ENCODE assay signal across 25 cellular contexts in the genomic region with DNA sequence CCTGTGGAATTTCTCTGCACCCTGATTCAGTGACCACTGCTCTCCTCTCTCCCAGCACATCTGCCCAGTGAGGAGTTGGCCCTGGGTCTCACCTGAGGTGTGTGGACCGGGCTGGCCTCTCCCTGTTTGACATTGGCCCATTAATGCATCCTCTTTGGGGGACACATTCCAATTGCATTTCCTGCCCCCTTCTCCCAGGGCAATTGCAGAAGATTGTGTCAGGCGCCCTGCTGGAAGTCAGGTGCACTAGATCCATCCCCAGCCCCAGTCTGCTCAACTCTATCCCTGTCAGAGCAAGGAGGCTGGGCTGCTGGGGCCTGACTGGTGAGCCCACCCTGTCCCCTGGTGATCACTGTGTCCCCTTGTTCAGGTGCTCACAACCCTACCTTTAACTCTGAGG.
"Had no signal": no experiment of that assay in that cellular context is flagged by ENCODE, and none has a peak within 500 bp of the region (broad histone marks: within the 10 kb centered on the region; RNA-seq: fewer than 3 reads in every experiment).

No MANE protein-coding gene starts in this region.

- H3K4me1 Mint-ChIP-seq: activated B cell treated with CpG ODN at 0.5 μM for 24 hours; activated CD4-positive, alpha-beta memory T cell treated with anti-CD3 and anti-CD28 coated beads, Interleukin-2, amount 10 ng/mL, durations not matched to agents 7 days and 5 days; activated naive CD8-positive, alpha-beta T cell treated with anti-CD3 and anti-CD28 coated beads, Interleukin-2, amount 50 U/mL, for 24 hours; stimulated activated naive CD8-positive, alpha-beta T cell treated with anti-CD3 and anti-CD28 coated beads, Interleukin-15, amount 100 ng/mL, for 72 hours had no signal

- H3K9me3 ChIP-seq: body of pancreas, esophagus muscularis mucosa, gastrocnemius medialis, psoas muscle, tibial nerve had no signal

- FAIRE-seq: endothelial cell of umbilical vein, urothelium cell line had no signal

- DNase-seq: activated B cell treated with CpG ODN at 0.5 μM for 24 hours; activated CD4-positive, alpha-beta memory T cell treated with anti-CD3 and anti-CD28 coated beads, Interleukin-2, amount 10 ng/mL, durations not matched to agents 7 days and 5 days; activated CD4-positive, alpha-beta T cell treated with anti-CD3 and anti-CD28 coated beads for 48 hours; activated effector memory CD4-positive, alpha-beta T cell treated with Interleukin-2 at 50 U/mL for 16 hours; activated naive CD4-positive, alpha-beta T cell treated with anti-CD3 and anti-CD28 coated beads, Interleukin-2, amount 50 U/mL, for 16 hours; activated naive CD8-positive, alpha-beta T cell treated with anti-CD3 and anti-CD28 coated beads, Interleukin-2, amount 50 U/mL, for 24 hours; activated T-cell treated with anti-CD3 and anti-CD28 coated beads, Interleukin-2, amount 50 U/mL, for 72 hours; dermis blood vessel endothelial cell; effector CD8-positive, alpha-beta T cell; gastrocnemius medialis; hippocampal formation; mesendoderm; naive B cell; right cardiac atrium; stimulated activated CD4-positive, alpha-beta T cell treated with anti-CD3 and anti-CD28 coated beads, Interleukin-1b, Interleukin-23, amount 100 ng/mL, for 48 hours; T-helper 9 cell had no signal

- H3K4me3 ChIP-seq: body of pancreas, esophagus muscularis mucosa, gastrocnemius medialis, psoas muscle, tibial nerve had no signal

- ATAC-seq: activated naive CD8-positive, alpha-beta T cell treated with anti-CD3 and anti-CD28 coated beads, Interleukin-2, amount 50 U/mL, for 24 hours; activated T-cell treated with anti-CD3 and anti-CD28 coated beads, Interleukin-2, amount 50 U/mL, for 72 hours; body of pancreas; gastrocnemius medialis; left cardiac atrium; psoas muscle; right cardiac atrium; stimulated activated effector memory CD8-positive, alpha-beta T cell treated with anti-CD3 and anti-CD28 coated beads, Interleukin-12 subunit alpha, Interleukin-12 subunit beta, amount 100 ng/mL, for 72 hours; stimulated activated naive CD8-positive, alpha-beta T cell treated with anti-CD3 and anti-CD28 coated beads, Interleukin-15, amount 100 ng/mL, for 72 hours had no signal

- H3K36me3 ChIP-seq: esophagus muscularis mucosa, gastrocnemius medialis, tibial nerve had no signal

- H3K4me3 Mint-ChIP-seq: activated B cell treated with CpG ODN at 0.5 μM for 24 hours; activated CD4-positive, alpha-beta memory T cell treated with anti-CD3 and anti-CD28 coated beads, Interleukin-2, amount 10 ng/mL, durations not matched to agents 7 days and 5 days; activated naive CD8-positive, alpha-beta T cell treated with anti-CD3 and anti-CD28 coated beads, Interleukin-2, amount 50 U/mL, for 24 hours; activated T-cell treated with anti-CD3 and anti-CD28 coated beads, Interleukin-2, amount 50 U/mL, for 72 hours; naive B cell; stimulated activated effector memory CD8-positive, alpha-beta T cell treated with anti-CD3 and anti-CD28 coated beads, Interleukin-12 subunit alpha, Interleukin-12 subunit beta, amount 100 ng/mL, for 72 hours; stimulated activated naive CD8-positive, alpha-beta T cell treated with anti-CD3 and anti-CD28 coated beads, Interleukin-15, amount 100 ng/mL, for 72 hours had no signal

- H3K36me3 Mint-ChIP-seq: naive B cell; stimulated activated effector memory CD8-positive, alpha-beta T cell treated with anti-CD3 and anti-CD28 coated beads, Interleukin-12 subunit alpha, Interleukin-12 subunit beta, amount 100 ng/mL, for 72 hours had no signal

- H3K27ac Mint-ChIP-seq: activated B cell treated with CpG ODN at 0.5 μM for 24 hours; activated CD4-positive, alpha-beta memory T cell treated with anti-CD3 and anti-CD28 coated beads, Interleukin-2, amount 10 ng/mL, durations not matched to agents 7 days and 5 days; activated naive CD8-positive, alpha-beta T cell treated with anti-CD3 and anti-CD28 coated beads, Interleukin-2, amount 50 U/mL, for 24 hours; activated T-cell treated with anti-CD3 and anti-CD28 coated beads, Interleukin-2, amount 50 U/mL, for 72 hours; stimulated activated effector memory CD8-positive, alpha-beta T cell treated with anti-CD3 and anti-CD28 coated beads, Interleukin-12 subunit alpha, Interleukin-12 subunit beta, amount 100 ng/mL, for 72 hours had no signal

- H3K4me1 ChIP-seq: body of pancreas, esophagus muscularis mucosa, gastrocnemius medialis, psoas muscle, tibial nerve had no signal

- H3K9me3 Mint-ChIP-seq: activated B cell treated with CpG ODN at 0.5 μM for 24 hours; activated CD4-positive, alpha-beta memory T cell treated with anti-CD3 and anti-CD28 coated beads, Interleukin-2, amount 10 ng/mL, durations not matched to agents 7 days and 5 days; activated naive CD8-positive, alpha-beta T cell treated with anti-CD3 and anti-CD28 coated beads, Interleukin-2, amount 50 U/mL, for 24 hours; activated T-cell treated with anti-CD3 and anti-CD28 coated beads, Interleukin-2, amount 50 U/mL, for 72 hours; stimulated activated effector memory CD8-positive, alpha-beta T cell treated with anti-CD3 and anti-CD28 coated beads, Interleukin-12 subunit alpha, Interleukin-12 subunit beta, amount 100 ng/mL, for 72 hours; stimulated activated naive CD8-positive, alpha-beta T cell treated with anti-CD3 and anti-CD28 coated beads, Interleukin-15, amount 100 ng/mL, for 72 hours had no signal

- H3K27ac ChIP-seq: body of pancreas, esophagus muscularis mucosa, gastrocnemius medialis, psoas muscle, tibial nerve had no signal
